Comparison of ENCODE assay signal across 17 cellular contexts in the genomic region with DNA sequence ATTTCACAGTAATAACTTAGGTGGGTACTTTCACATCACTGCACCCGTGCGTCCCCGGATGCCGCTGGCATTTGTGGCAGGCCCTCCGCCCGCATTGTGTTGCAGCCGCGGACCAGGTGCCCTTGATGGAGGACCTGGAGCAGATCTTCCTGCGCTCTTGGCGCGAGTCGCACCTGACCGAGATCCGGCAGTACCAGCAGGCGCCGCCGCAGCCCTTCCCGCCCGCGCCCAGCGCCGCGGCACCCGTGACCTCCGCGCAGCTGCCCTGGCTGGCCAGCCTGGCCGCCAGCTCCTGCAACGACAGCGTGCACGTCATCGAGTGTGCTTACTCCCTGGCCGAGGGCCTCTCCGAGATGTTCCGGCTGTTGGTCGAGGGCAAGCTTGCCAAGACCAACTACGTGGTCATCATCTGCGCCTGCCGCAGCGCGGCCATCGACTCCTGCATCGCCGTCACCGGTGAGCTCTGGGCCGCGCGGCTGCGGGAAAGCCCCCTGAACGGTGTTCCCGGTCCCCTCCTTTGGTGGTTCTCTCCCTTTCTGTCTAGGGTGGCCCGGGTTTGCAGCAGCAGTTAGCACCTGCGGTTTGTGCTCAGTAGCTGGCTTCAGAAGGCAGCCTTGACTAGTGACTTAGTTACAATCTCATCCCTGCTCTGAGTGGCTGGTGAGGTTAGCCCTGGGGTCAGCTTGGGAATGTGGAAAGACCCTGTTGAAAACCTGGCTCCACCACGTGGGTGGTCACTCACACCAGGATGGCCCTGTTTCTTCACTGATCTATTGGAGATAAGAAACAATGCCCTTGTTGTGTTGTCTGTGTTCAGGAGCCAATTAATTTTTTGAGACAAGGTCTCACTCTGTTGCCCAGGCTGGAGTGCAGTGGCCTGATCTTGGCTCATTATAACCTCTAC. TPM values are rescaled to one million over a fixed set of nuclear protein-coding genes. Genes with fewer than 3 reads are reported as not detected.
DNase-seq lines count a peak whose midpoint lies in the region; ATAC-seq, FAIRE-seq and TF ChIP-seq lines count a peak whose summit lies in the region.
"Had no signal": no experiment of that assay in that cellular context is flagged by ENCODE, and none has a peak within 500 bp of the region (broad histone marks: within the 10 kb centered on the region; RNA-seq: fewer than 3 reads in every experiment).

No MANE protein-coding gene starts in this region.

- H3K9me3 Mint-ChIP-seq in neural crest cell: no peaks in the 10 kb centered on the region

- TF ChIP-seq EP300 in HepG2 (IDR thresholded peaks at IDR 0.05; ENCODE audit: low read depth in 2 of 2, low read length in 2 of 2): no peak
- no peak for TF ChIP-seq EP300 in HepG2 (CRISPR knock-in tag; IDR thresholded peaks at IDR 0.05; ENCODE audit: borderline replicate concordance)

- peak; percentile 2; the same call in 2 of the 3 replicates for ATAC-seq in HepG2
- no peak for ATAC-seq in right lobe of liver
- ATAC-seq: GM12878, HCT116 had no signal

- intact Hi-C loops in HepG2 (cut with micrococcal nuclease; ENCODE audit: unreplicated experiment) (no loop called here), right lobe of liver (cut with DNase I) (no loop called here), kidney (cut with DNase I) (loop anchor here (10.0 kb wide), 1 partner anchor 858 kb away; no protein-coding TSS in a partner anchor), esophagus squamous epithelium (cut with DNase I) (no loop called here)

- no peak overlapping the region for H3K9ac ChIP-seq in HepG2 (ENCODE audit: insufficient read depth, low read depth, low read length)
- no peak overlapping the region for H3K9ac ChIP-seq in kidney (ENCODE audit: low read length in 2 of 2)
- H3K9ac ChIP-seq: BLaER1 treated with 17β-estradiol and CSF1 and Interleukin-3, amounts not matched to agents 10 nM and 100 nM; GM23248 had no signal

- H3K36me3 Mint-ChIP-seq in neural crest cell (ENCODE audit: low read depth): peaks cover 11% of the 10 kb centered on the region
- H3K36me3 Mint-ChIP-seq: CD4-positive, CD25-positive, alpha-beta regulatory T cell had no signal

- H3K4me3 Mint-ChIP-seq in neural crest cell: no peak overlapping the region
- H3K4me3 Mint-ChIP-seq: CD4-positive, CD25-positive, alpha-beta regulatory T cell had no signal

- H3K36me3 ChIP-seq in HepG2 (replicated peaks in 1 of 2; ENCODE audit: control insufficient read depth in 1 of 2, insufficient read depth in 2 of 2, low read length in 2 of 2): peaks cover 57 to 89% of the 10 kb centered on the region in 2 experiments
- H3K36me3 ChIP-seq in right lobe of liver: no peaks in the 10 kb centered on the region
- H3K36me3 ChIP-seq in kidney (ENCODE audit: control insufficient read depth in 1 of 2, insufficient read depth in 2 of 2, low read length in 2 of 2): no peaks in the 10 kb centered on the region
- no peaks in the 10 kb centered on the region for H3K36me3 ChIP-seq in esophagus squamous epithelium
- H3K36me3 ChIP-seq: BLaER1 treated with 17β-estradiol and CSF1 and Interleukin-3, amounts not matched to agents 10 nM and 100 nM had no signal

- no peak for TF ChIP-seq POLR2A in HepG2 (IDR thresholded peaks at IDR 0.05; ENCODE audit: insufficient read depth in 1 of 2, low read depth in 2 of 2, low read length in 2 of 2)
- no peak for TF ChIP-seq POLR2A in right lobe of liver (IDR thresholded peaks at IDR 0.05)
- no peak for TF ChIP-seq POLR2A in esophagus squamous epithelium (IDR thresholded peaks at IDR 0.05)

- POLR2A ChIA-PET in HepG2 (lab: Yijun Ruan, JAX): no interaction called here

- H3K4me1 Mint-ChIP-seq in neural crest cell: peaks cover 3% of the 10 kb centered on the region
- H3K4me1 Mint-ChIP-seq: CD4-positive, CD25-positive, alpha-beta regulatory T cell had no signal

- H3K4me2 ChIP-seq in HepG2 (ENCODE audit: low read depth, low read length): no peak overlapping the region
- H3K4me2 ChIP-seq: BLaER1 treated with 17β-estradiol and CSF1 and Interleukin-3, amounts not matched to agents 10 nM and 100 nM had no signal

- no peak for TF ChIP-seq CTCF in HepG2 (CRISPR knock-in tag; IDR thresholded peaks at IDR 0.05)
- TF ChIP-seq CTCF in right lobe of liver (IDR thresholded peaks at IDR 0.05): no peak
- no peak for TF ChIP-seq CTCF in kidney (IDR thresholded peaks at IDR 0.05; ENCODE audit: borderline replicate concordance, extremely low read depth, insufficient read depth)
- TF ChIP-seq CTCF in neural crest cell (conservative IDR thresholded peaks at IDR 0.05): no peak
- no peak for TF ChIP-seq CTCF in esophagus squamous epithelium (IDR thresholded peaks at IDR 0.05)

- TF ChIP-seq RAD21 in HepG2 (CRISPR knock-in tag; IDR thresholded peaks at IDR 0.05): no peak

- peak overlapping the region; percentile 71 for H3K27ac Mint-ChIP-seq in neural crest cell (ENCODE audit: unreplicated experiment)
- H3K27ac Mint-ChIP-seq: CD4-positive, CD25-positive, alpha-beta regulatory T cell had no signal

- no TSS peak for BruUV-seq in HepG2 (replicated peaks; lab: Mats Ljungman, UMichigan)

- H3K79me2 ChIP-seq in HepG2 (ENCODE audit: insufficient read depth, low read length): no peaks in the 10 kb centered on the region

- WGBS in HepG2 (ENCODE audit: low lambda C conversion rate): 97% methylated on average over 53 of the region's 53 CpGs
- WGBS in right lobe of liver (ENCODE audit: insufficient coverage, low coverage, low lambda C conversion rate, missing lambda C conversion rate): 86% methylated on average over 9 of the region's 53 CpGs
- 86 to 95% methylated on average over 10 to 28 of the region's 53 CpGs for WGBS in esophagus squamous epithelium, 2 donors

- H3K27ac ChIP-seq in HepG2 (ENCODE audit: extremely low read length, insufficient read depth, low read length) (peak overlapping the region; percentile 0), right lobe of liver (no peak overlapping the region), kidney (ENCODE audit: low read depth in 2 of 2, low read length in 2 of 2) (no peak overlapping the region), esophagus squamous epithelium (no peak overlapping the region)
- H3K27ac ChIP-seq: BLaER1 treated with 17β-estradiol and CSF1 and Interleukin-3, amounts not matched to agents 10 nM and 100 nM; GM23248 had no signal

- CTCF ChIA-PET in HepG2 (lab: Yijun Ruan, JAX; ENCODE audit: low intra/inter-chr PET ratio, low total read pairs): no interaction called here

- H3K4me1 ChIP-seq in HepG2 (ENCODE audit: insufficient read depth, low read length) (peaks cover 12% of the 10 kb centered on the region), right lobe of liver (no peaks in the 10 kb centered on the region), kidney (ENCODE audit: control insufficient read depth in 1 of 2, insufficient read depth in 1 of 2, low read depth in 1 of 2, low read length in 2 of 2) (no peaks in the 10 kb centered on the region), esophagus squamous epithelium (no peaks in the 10 kb centered on the region)

- H3K27me3 Mint-ChIP-seq in neural crest cell (ENCODE audit: low read depth): no peaks in the 10 kb centered on the region
- H3K27me3 Mint-ChIP-seq: CD4-positive, CD25-positive, alpha-beta regulatory T cell had no signal

- in situ Hi-C loops in HepG2 (cut with HindIII; ENCODE audit: extremely low pct_ligation_motif_present, low pct_unique_long_range_greater_than_20kb): no loop called here

- no peak overlapping the region for H2AFZ ChIP-seq in HepG2 (ENCODE audit: low read length)
- H2AFZ ChIP-seq: GM23248 had no signal

- DNase-seq in HepG2 (ENCODE audit: low spot score) (peak; percentile 25), right lobe of liver (no peak), kidney (peak; percentile 64), neural crest cell (ENCODE audit: low read depth, low spot score) (no peak), NCI-H1436 treated with DMSO at 0.1 percent for 48 hours (lab: John Stamatoyannopoulos, UW) (no peak), esophagus squamous epithelium (lab: John Stamatoyannopoulos, UW) (no peak)
- no peak for DNase-seq in activated CD4-positive, alpha-beta T cell treated with anti-CD3 and anti-CD28 coated beads, Interleukin-2, amount 50 U/mL, for 48 hours
- DNase-seq: 8988T; Calu3; CD4-positive, CD25-positive, alpha-beta regulatory T cell; DMS 273 treated with DMSO at 0.1 percent for 48 hours; GM23248 had no signal

- H3K9me3 ChIP-seq in HepG2 (ENCODE audit: low read length) (no peaks in the 10 kb centered on the region), right lobe of liver (no peaks in the 10 kb centered on the region), kidney (ENCODE audit: control insufficient read depth in 1 of 2, low read length in 2 of 2) (no peaks in the 10 kb centered on the region), esophagus squamous epithelium (no peaks in the 10 kb centered on the region)
- H3K9me3 ChIP-seq: BLaER1 treated with 17β-estradiol and CSF1 and Interleukin-3, amounts not matched to agents 10 nM and 100 nM had no signal

- no peak overlapping the region for H3K4me3 ChIP-seq in HepG2 (replicated peaks in 1 of 3; ENCODE audit: insufficient read depth in 1 of 3, low read depth in 2 of 3, low read length in 3 of 3)
- no peak overlapping the region for H3K4me3 ChIP-seq in right lobe of liver
- no peak overlapping the region for H3K4me3 ChIP-seq in kidney (ENCODE audit: low read length in 2 of 2)
- H3K4me3 ChIP-seq in esophagus squamous epithelium: no peak overlapping the region
- H3K4me3 ChIP-seq: BLaER1 treated with 17β-estradiol and CSF1 and Interleukin-3, amounts not matched to agents 10 nM and 100 nM; GM12878; GM23248 had no signal

- H4K20me1 ChIP-seq in HepG2 (ENCODE audit: insufficient read depth, low read length): peaks cover 3% of the 10 kb centered on the region; the same call in 1 of the 2 replicates

- H3K27me3 ChIP-seq in HepG2 (ENCODE audit: control insufficient read depth in 1 of 2, insufficient read depth in 2 of 2, low read length in 2 of 2) (no peaks in the 10 kb centered on the region), right lobe of liver (no peaks in the 10 kb centered on the region), esophagus squamous epithelium (no peaks in the 10 kb centered on the region)
- H3K27me3 ChIP-seq: BLaER1 treated with 17β-estradiol and CSF1 and Interleukin-3, amounts not matched to agents 10 nM and 100 nM had no signal

- FAIRE-seq in HepG2 (lab: Jason Lieb, UNC) (peak; percentile 42), kidney (lab: Jason Lieb, UNC) (no peak)
- FAIRE-seq: GM12878, GM18507, H54 had no signal

RNA-seq across cellular contexts. Expression of gene GREB1, which starts 59.1 kb away (rescaled TPM):
- total RNA-seq in HepG2 (2016; rRNA removed; fragmentation: Illumina TruSeq; extraction: Trizol) (61.2 and 64.2 TPM in 2 replicates), right lobe of liver (10 to 100 TPM in 2 of 6 experiments, 1 to 10 TPM in 4; 1.6 to 19.5 (median 6.5) TPM), kidney (0.98 TPM), neural crest cell (132 and 143 TPM in 2 replicates), esophagus squamous epithelium (1 to 10 TPM in 1 of 4 donors, under 1 TPM in 3; 0.08 to 1.7 (median 0.51) TPM)
- 22.9 and 28.7 TPM in 2 replicates for total RNA-seq in HepG2 (2016; cell fraction: cytosol; rRNA removed; fragmentation: Illumina TruSeq; extraction: Trizol; ENCODE audit: low read depth)
- total RNA-seq in HepG2 (2016; cell fraction: insoluble cytoplasmic fraction; rRNA removed; fragmentation: Illumina TruSeq; extraction: Trizol): 62.9 and 63.8 TPM in 2 replicates
- 43.0 and 57.1 TPM in 2 replicates for total RNA-seq in HepG2 (2016; cell fraction: membrane; rRNA removed; fragmentation: Illumina TruSeq; extraction: Trizol)
- total RNA-seq in HepG2 (2016; cell fraction: nucleus; rRNA removed; fragmentation: Illumina TruSeq; extraction: Trizol): 118 and 132 TPM in 2 replicates
- polyA plus RNA-seq in HepG2 (2011; rRNA removed) (26.8 and 31.3 TPM in 2 replicates), kidney (ENCODE audit: insufficient read depth, low read depth, low replicate concordance) (1.8 TPM)
- 20.4 and 21.0 TPM in 2 replicates for polyA plus RNA-seq in HepG2 (2011; cell fraction: cytosol; rRNA removed)
- 110 and 130 TPM in 2 replicates for polyA plus RNA-seq in HepG2 (2011; cell fraction: nucleus; rRNA removed)
- polyA plus RNA-seq in HepG2 (2012): 47.0 and 84.0 TPM in 2 replicates
- polyA plus RNA-seq in HepG2 (2016; cell fraction: cytosol; fragmentation: Illumina TruSeq; extraction: Trizol; ENCODE audit: low read depth): 10.7 and 14.3 TPM in 2 replicates
- 38.8 and 51.0 TPM in 2 replicates for polyA plus RNA-seq in HepG2 (2016; cell fraction: insoluble cytoplasmic fraction; fragmentation: Illumina TruSeq; extraction: Trizol; ENCODE audit: low read depth)
- polyA plus RNA-seq in HepG2 (2016; cell fraction: membrane; fragmentation: Illumina TruSeq; extraction: Trizol; ENCODE audit: low read depth): 17.8 and 18.3 TPM in 2 replicates
- polyA plus RNA-seq in HepG2 (2016; cell fraction: nucleus; fragmentation: Illumina TruSeq; extraction: Trizol; ENCODE audit: insufficient read depth, low read depth): 158 and 174 TPM in 2 replicates
- 1.5 and 97.9 TPM in 2 replicates for polyA minus RNA-seq in HepG2 (2011; rRNA and poly(A)+ RNA removed; ENCODE audit: low replicate concordance)
- 60.3 and 64.2 TPM in 2 replicates for polyA minus RNA-seq in HepG2 (2011; cell fraction: cytosol; rRNA and poly(A)+ RNA removed)
- polyA minus RNA-seq in HepG2 (2011; cell fraction: nucleus; rRNA and poly(A)+ RNA removed): 142 and 160 TPM in 2 replicates
- total RNA-seq: GM23248 had no signal
- polyA plus RNA-seq: GM23248 had no signal

Comparison
In these comparisons a context has a peak if more than half of its experiments do, and no peak if none do; other contexts are left out.
1. DNase-seq: peak in HepG2 (single experiment) and kidney (single experiment); none in right lobe of liver (0 of 3), neural crest cell (single experiment), NCI-H1436 treated with DMSO at 0.1 percent for 48 hours (single experiment), esophagus squamous epithelium (single experiment) and activated CD4-positive, alpha-beta T cell treated with anti-CD3 and anti-CD28 coated beads, Interleukin-2, amount 50 U/mL, for 48 hours (0 of 2).